In genomic region chr14:54881235-54881760, GRCh38 we compare ENCODE assay signal across 8 cellular contexts. TPM values are rescaled to one million over a fixed set of nuclear protein-coding genes. Genes with fewer than 3 reads are reported as not detected.
DNase-seq lines count a peak whose midpoint lies in the region; ATAC-seq, FAIRE-seq and TF ChIP-seq lines count a peak whose summit lies in the region.

No MANE protein-coding gene starts in this region.

- H4K20me1 ChIP-seq in keratinocyte (ENCODE audit: control insufficient read depth, extremely low read depth, insufficient read depth, low read length): no peaks in the 10 kb centered on the region

- no TSS peak for BruUV-seq in Calu3 (replicated peaks; lab: Mats Ljungman, UMichigan)

- CTCF ChIA-PET in Calu3 (lab: Charles Lee): interaction anchor here (1.1 to 1.2 kb wide), 2 partner anchors 20 to 317 kb away, joined by 3 read pairs; no protein-coding TSS in a partner anchor

- H3K4me2 ChIP-seq in keratinocyte (ENCODE audit: control insufficient read depth, extremely low read depth, insufficient read depth, low read depth, low read length): peak overlapping the region; percentile 95

- H3K36me3 Mint-ChIP-seq in Calu3 (ENCODE audit: insufficient read depth, unreplicated experiment): no peaks in the 10 kb centered on the region
- peaks cover 23% of the 10 kb centered on the region for H3K36me3 Mint-ChIP-seq in activated naive CD8-positive, alpha-beta T cell treated with anti-CD3 and anti-CD28 coated beads, Interleukin-2, amount 10 ng/mL, durations not matched to agents 7 days and 5 days

- H3K36me3 ChIP-seq in keratinocyte (ENCODE audit: control insufficient read depth in 2 of 2, extremely low read depth in 1 of 2, insufficient read depth in 2 of 2, low read length in 2 of 2): no peaks in the 10 kb centered on the region
- H3K36me3 ChIP-seq in thoracic aorta: no peaks in the 10 kb centered on the region

- H3K4me3 ChIP-seq in keratinocyte (ENCODE audit: control insufficient read depth in 2 of 3, extremely low read depth in 1 of 3, insufficient read depth in 2 of 3, low read depth in 1 of 3, low read length in 3 of 3): peak overlapping the region; percentile 20 to 79 (median 75)
- peak overlapping the region; percentile 74 for H3K4me3 ChIP-seq in thoracic aorta

- H3K9me1 ChIP-seq in keratinocyte (ENCODE audit: control insufficient read depth, extremely low read depth, insufficient read depth, low read length): no peaks in the 10 kb centered on the region

- dilution Hi-C loops in keratinocyte (cut with MboI; ENCODE audit: extremely low pct_ligation_motif_present, low sequenced_read_pairs): no loop called here

- H3K79me2 ChIP-seq in keratinocyte (ENCODE audit: control insufficient read depth, insufficient read depth, low read length): no peaks in the 10 kb centered on the region

- H3K9ac ChIP-seq in keratinocyte (ENCODE audit: control insufficient read depth, extremely low read depth, insufficient read depth, low read length): peak overlapping the region; percentile 39

- H3K4me3 Mint-ChIP-seq in Calu3 (ENCODE audit: low read depth, unreplicated experiment): peak overlapping the region; percentile 73
- peak overlapping the region; percentile 89 for H3K4me3 Mint-ChIP-seq in activated naive CD8-positive, alpha-beta T cell treated with anti-CD3 and anti-CD28 coated beads, Interleukin-2, amount 10 ng/mL, durations not matched to agents 7 days and 5 days

- POLR2A ChIA-PET in activated naive CD8-positive, alpha-beta T cell treated with anti-CD3 and anti-CD28 coated beads, Interleukin-2, amount 10 ng/mL, durations not matched to agents 7 days and 5 days (lab: Charles Lee): interaction anchor here (0.7 to 3.8 kb wide), 9 partner anchors 10 to 170 kb away, joined by 3 to 31 read pairs (median 4); partner anchors contain the start of genes GCH1, MAPK1IP1L, SOCS4 and WDHD1

- H3K4me1 Mint-ChIP-seq in Calu3 (ENCODE audit: low read depth, unreplicated experiment): peaks cover 14% of the 10 kb centered on the region
- peaks cover 49% of the 10 kb centered on the region for H3K4me1 Mint-ChIP-seq in activated naive CD8-positive, alpha-beta T cell treated with anti-CD3 and anti-CD28 coated beads, Interleukin-2, amount 10 ng/mL, durations not matched to agents 7 days and 5 days

- ATAC-seq in GM19438 (IDR thresholded peaks at IDR 0.05; ENCODE audit: low read depth, unreplicated experiment) (peak; percentile 68), HG03571 (IDR thresholded peaks at IDR 0.05; ENCODE audit: unreplicated experiment) (peak; percentile 44), thoracic aorta (ENCODE audit: insufficient number of reproducible peaks, low FRiP score, low read depth) (no peak), HG03457 (IDR thresholded peaks at IDR 0.05; ENCODE audit: unreplicated experiment) (no peak)
- ATAC-seq in activated naive CD8-positive, alpha-beta T cell treated with anti-CD3 and anti-CD28 coated beads, Interleukin-2, amount 10 ng/mL, durations not matched to agents 7 days and 5 days (ENCODE audit: low read depth): peak; percentile 59

- H3K27me3 ChIP-seq in keratinocyte (ENCODE audit: control insufficient read depth, extremely low read depth, insufficient read depth, low read length) (no peaks in the 10 kb centered on the region), thoracic aorta (replicated peaks; ENCODE audit: insufficient read depth) (no peaks in the 10 kb centered on the region)

- no peaks in the 10 kb centered on the region for H3K9me3 Mint-ChIP-seq in Calu3 (ENCODE audit: low read depth, unreplicated experiment)
- no peaks in the 10 kb centered on the region for H3K9me3 Mint-ChIP-seq in activated naive CD8-positive, alpha-beta T cell treated with anti-CD3 and anti-CD28 coated beads, Interleukin-2, amount 10 ng/mL, durations not matched to agents 7 days and 5 days

- H3K4me1 ChIP-seq in keratinocyte (ENCODE audit: control insufficient read depth, extremely low read depth, insufficient read depth, low read length): peaks cover 21% of the 10 kb centered on the region
- peaks cover 3 to 12% of the 10 kb centered on the region in 2 donors for H3K4me1 ChIP-seq in thoracic aorta (ENCODE audit: control insufficient read depth in 1 of 2, low read depth in 2 of 2)

- FAIRE-seq in keratinocyte (lab: Jason Lieb, UNC): peak; percentile 73

- H3K27ac ChIP-seq in keratinocyte (ENCODE audit: control insufficient read depth, insufficient read depth, low read length) (peak overlapping the region; percentile 64), thoracic aorta (peak overlapping the region; percentile 41 to 69)

- TF ChIP-seq CTCF in Calu3 (IDR thresholded peaks at IDR 0.05; ENCODE audit: unreplicated experiment) (no peak), keratinocyte (optimal IDR thresholded peaks at IDR 0.05 in 1 of 3, IDR thresholded peaks at IDR 0.05 in 1 of 3, conservative IDR thresholded peaks at IDR 0.05 in 1 of 3; ENCODE audit: extremely low read depth in 1 of 3, insufficient read depth in 2 of 3, low read length in 3 of 3) (no peak), thoracic aorta (IDR thresholded peaks at IDR 0.05) (no peak)

- intact Hi-C loops in Calu3 (cut with micrococcal nuclease; ENCODE audit: unreplicated experiment): no loop called here

- peak overlapping the region; percentile 96 for H2AFZ ChIP-seq in keratinocyte (ENCODE audit: control insufficient read depth, low read length)

- H3K9me3 ChIP-seq in keratinocyte (ENCODE audit: control insufficient read depth, low read depth, low read length) (no peaks in the 10 kb centered on the region), thoracic aorta (no peaks in the 10 kb centered on the region)

- H3K27ac Mint-ChIP-seq in Calu3 (ENCODE audit: unreplicated experiment): peak overlapping the region; percentile 42
- H3K27ac Mint-ChIP-seq in activated naive CD8-positive, alpha-beta T cell treated with anti-CD3 and anti-CD28 coated beads, Interleukin-2, amount 10 ng/mL, durations not matched to agents 7 days and 5 days: peak overlapping the region; percentile 99

- DNase-seq in Calu3: no peak
- peak; percentile 51 for DNase-seq in activated naive CD8-positive, alpha-beta T cell treated with anti-CD3 and anti-CD28 coated beads, Interleukin-2, amount 10 ng/mL, durations not matched to agents 7 days and 5 days
- no peak for DNase-seq in keratinocyte (ENCODE audit: low read depth, low spot score)
- DNase-seq in thoracic aorta (ENCODE audit: low spot score): no peak
- DNase-seq in NCI-H2227 (lab: John Stamatoyannopoulos, UW; ENCODE audit: unreplicated experiment): no peak

- H3K27me3 Mint-ChIP-seq in Calu3 (ENCODE audit: unreplicated experiment): no peaks in the 10 kb centered on the region
- H3K27me3 Mint-ChIP-seq in activated naive CD8-positive, alpha-beta T cell treated with anti-CD3 and anti-CD28 coated beads, Interleukin-2, amount 10 ng/mL, durations not matched to agents 7 days and 5 days: no peaks in the 10 kb centered on the region

RNA-seq across cellular contexts. Expression of gene GCH1, which starts 21.3 kb away (rescaled TPM):
- total RNA-seq in Calu3 (2022) (6.8 and 8.0 TPM in 2 replicates), thoracic aorta (10 to 100 TPM in 1 of 2 donors, 1 to 10 TPM in 1; 2.8 to 16.1 TPM)
- 10 to 100 TPM; 46.4 to 47.3 TPM for total RNA-seq in activated naive CD8-positive, alpha-beta T cell treated with anti-CD3 and anti-CD28 coated beads, Interleukin-2, amount 10 ng/mL, durations not matched to agents 7 days and 5 days
- 1.9 to 3.4 TPM (median 2.5 TPM) in 3 replicates for polyA plus RNA-seq in keratinocyte
- polyA plus RNA-seq in keratinocyte (2011; ENCODE audit: low read depth): 6.9 TPM
- polyA plus RNA-seq in keratinocyte (2011; cell fraction: cytosol; rRNA removed): 2.5 and 4.2 TPM in 2 replicates
- 2.5 and 3.7 TPM in 2 replicates for polyA plus RNA-seq in keratinocyte (2011; cell fraction: nucleus; rRNA removed)
- 1.9 and 6.8 TPM in 2 replicates for polyA plus RNA-seq in keratinocyte (2012; ENCODE audit: low replicate concordance)
- polyA minus RNA-seq in keratinocyte: 0.89 to 8.0 TPM (median 1.5 TPM) in 3 replicates
- polyA minus RNA-seq in keratinocyte (2011; cell fraction: cytosol; rRNA and poly(A)+ RNA removed): 3.6 TPM
- polyA minus RNA-seq in keratinocyte (2011; cell fraction: nucleus; rRNA and poly(A)+ RNA removed): 1.8 and 2.7 TPM in 2 replicates

Comparison
In these comparisons a context has a peak if more than half of its experiments do, and no peak if none do; other contexts are left out.
1. ATAC-seq: peak in GM19438 (single experiment), HG03571 (single experiment) and activated naive CD8-positive, alpha-beta T cell treated with anti-CD3 and anti-CD28 coated beads, Interleukin-2, amount 10 ng/mL, durations not matched to agents 7 days and 5 days (single experiment); none in thoracic aorta (single experiment) and HG03457 (single experiment).